ENCODE assay signal across 16 cellular contexts in genomic region chr14:89419973-89420482, GRCh38. TPM values are rescaled to one million over a fixed set of nuclear protein-coding genes. Genes with fewer than 3 reads are reported as not detected.
DNase-seq lines count a peak whose midpoint lies in the region; ATAC-seq and TF ChIP-seq lines count a peak whose summit lies in the region.
"Had no signal": no experiment of that assay in that cellular context is flagged by ENCODE, and none has a peak within 500 bp of the region (broad histone marks: within the 10 kb centered on the region; RNA-seq: fewer than 3 reads in every experiment).

No MANE protein-coding gene starts in this region.

- 95 to 96% methylated on average over 6 of the region's 6 CpGs for WGBS in GM23248 (ENCODE audit: low coverage in 1 of 2, low lambda C conversion rate in 2 of 2, missing lambda C conversion rate in 2 of 2), 2 experiments

- H3K4me1 ChIP-seq in BLaER1 (peaks cover 44% of the 10 kb centered on the region), GM23248 (ENCODE audit: insufficient read depth) (peaks cover 11% of the 10 kb centered on the region)
- H3K4me1 ChIP-seq in CD8-positive, alpha-beta T cell (ENCODE audit: insufficient read depth, low read length), result peaks cover 32% of the 10 kb centered on the region

- in situ Hi-C loops in GM23248 (cut with MboI), result loop anchor here (10.0 to 25.0 kb wide), 3 partner anchors 335 to 495 kb away; no protein-coding TSS in a partner anchor

- H4K20me1 ChIP-seq in BLaER1 (peaks cover 8% of the 10 kb centered on the region), GM23248 (ENCODE audit: insufficient read depth) (no peaks in the 10 kb centered on the region)

- no peaks in the 10 kb centered on the region for H3K9me3 Mint-ChIP-seq in CD8-positive, alpha-beta T cell
- H3K9me3 Mint-ChIP-seq: activated naive CD4-positive, alpha-beta T cell treated with anti-CD3 and anti-CD28 coated beads for 36 hours; mesothelial cell of epicardium had no signal

- H3K36me3 ChIP-seq in BLaER1 (peaks cover 19% of the 10 kb centered on the region), GM23248 (ENCODE audit: low read depth) (no peaks in the 10 kb centered on the region)
- no peaks in the 10 kb centered on the region for H3K36me3 ChIP-seq in CD8-positive, alpha-beta T cell (ENCODE audit: insufficient read depth, low read length)
- H3K36me3 ChIP-seq: BE2C had no signal

- peaks cover 66% of the 10 kb centered on the region for H3K4me1 Mint-ChIP-seq in CD8-positive, alpha-beta T cell (ENCODE audit: low read depth)
- H3K4me1 Mint-ChIP-seq in T-helper 17 cell, result peaks cover 29% of the 10 kb centered on the region

- ATAC-seq in CD8-positive, alpha-beta T cell, result no peak
- ATAC-seq in T-helper 17 cell, result no peak
- ATAC-seq: sciatic nerve had no signal

- no peak overlapping the region for H3K4me3 Mint-ChIP-seq in CD8-positive, alpha-beta T cell
- no peak overlapping the region for H3K4me3 Mint-ChIP-seq in T-helper 17 cell
- H3K4me3 Mint-ChIP-seq: activated naive CD4-positive, alpha-beta T cell treated with anti-CD3 and anti-CD28 coated beads for 36 hours; mesothelial cell of epicardium had no signal

- H2AFZ ChIP-seq in GM23248, result no peak overlapping the region

- H3K9ac ChIP-seq in BLaER1 (no peak overlapping the region), GM23248 (no peak overlapping the region)

- TF ChIP-seq CTCF in CD8-positive, alpha-beta T cell (IDR thresholded peaks at IDR 0.05), result no peak

- no peaks in the 10 kb centered on the region for H3K9me3 ChIP-seq in BLaER1
- H3K9me3 ChIP-seq in CD8-positive, alpha-beta T cell (ENCODE audit: low read length), result no peaks in the 10 kb centered on the region
- H3K9me3 ChIP-seq in T-helper 17 cell (ENCODE audit: control insufficient read depth, low read length, poor library complexity, severe bottlenecking), result peaks cover 2% of the 10 kb centered on the region
- H3K9me3 ChIP-seq in GM23248 (ENCODE audit: low read depth), result no peaks in the 10 kb centered on the region
- H3K9me3 ChIP-seq: BE2C, testis had no signal

- peak overlapping the region; percentile 49 for H3K27ac Mint-ChIP-seq in CD8-positive, alpha-beta T cell
- peak overlapping the region; percentile 66 for H3K27ac Mint-ChIP-seq in T-helper 17 cell
- H3K27ac Mint-ChIP-seq: activated naive CD4-positive, alpha-beta T cell treated with anti-CD3 and anti-CD28 coated beads for 36 hours; mesothelial cell of epicardium had no signal

- no peaks in the 10 kb centered on the region for H3K27me3 ChIP-seq in BLaER1
- H3K27me3 ChIP-seq in CD8-positive, alpha-beta T cell (ENCODE audit: insufficient read depth, low read length), result no peaks in the 10 kb centered on the region
- no peaks in the 10 kb centered on the region for H3K27me3 ChIP-seq in GM23248 (replicated peaks; ENCODE audit: insufficient read depth)
- H3K27me3 ChIP-seq: BE2C, testis had no signal

- H3K79me2 ChIP-seq in GM23248 (ENCODE audit: insufficient read depth), result peaks cover 4% of the 10 kb centered on the region; the same call in 1 of the 2 replicates

- H3K27me3 Mint-ChIP-seq in CD8-positive, alpha-beta T cell (ENCODE audit: low read depth), result no peaks in the 10 kb centered on the region
- no peaks in the 10 kb centered on the region for H3K27me3 Mint-ChIP-seq in T-helper 17 cell

- CTCF ChIA-PET in CD8-positive, alpha-beta T cell (lab: Charles Lee), result no interaction called here

- no peak for DNase-seq in CD8-positive, alpha-beta T cell
- DNase-seq in T-helper 17 cell, result no peak
- peak; percentile 45 for DNase-seq in mesenteric fat pad (ENCODE audit: low spot score)
- no peak for DNase-seq in GM23248
- DNase-seq in DMS79 treated with DMSO at 0.1 percent for 48 hours (lab: John Stamatoyannopoulos, UW), result no peak
- no peak for DNase-seq in NK-92 (lab: John Stamatoyannopoulos, UW; ENCODE audit: unreplicated experiment)
- DNase-seq: activated CD4-positive, CD25-positive, alpha-beta regulatory T cell; activated naive CD4-positive, alpha-beta T cell treated with anti-CD3 and anti-CD28 coated beads for 36 hours; BE2C; kidney; NCI-H2107; NK-92 treated with Interleukin-12 subunit alpha and Interleukin-12 subunit beta, amount 100 ng/mL, for 24 hours; testis had no signal

- peaks cover 14% of the 10 kb centered on the region for H3F3A ChIP-seq in GM23248 (ENCODE audit: insufficient read depth)

- H3K36me3 Mint-ChIP-seq in CD8-positive, alpha-beta T cell, result peaks cover 13% of the 10 kb centered on the region
- H3K36me3 Mint-ChIP-seq in T-helper 17 cell (ENCODE audit: low read depth), result no peaks in the 10 kb centered on the region
- H3K36me3 Mint-ChIP-seq: mesothelial cell of epicardium had no signal

- POLR2A ChIA-PET in CD8-positive, alpha-beta T cell (lab: Charles Lee), result no interaction called here

- H3K4me3 ChIP-seq in BLaER1 (no peak overlapping the region), GM23248 (no peak overlapping the region)
- H3K4me3 ChIP-seq in CD8-positive, alpha-beta T cell (ENCODE audit: low read depth, low read length), result no peak overlapping the region
- H3K4me3 ChIP-seq: testis had no signal

- H3K4me2 ChIP-seq in BLaER1 (no peak overlapping the region), GM23248 (ENCODE audit: unreplicated experiment) (no peak overlapping the region)

- intact Hi-C loops in CD8-positive, alpha-beta T cell (cut with DNase I, micrococcal nuclease), result loop anchor here (5.0 to 10.0 kb wide), 9 partner anchors 47 to 1425 kb away; partner anchors contain the start of genes CALM1 (in 1 of the 2), EML5 (in 1 of the 2) and GALC (in 1 of the 2)

- no peaks in the 10 kb centered on the region for H3K9me2 ChIP-seq in GM23248 (ENCODE audit: insufficient read depth)

- H3K27ac ChIP-seq in BLaER1 (peak overlapping the region; percentile 9; the same call in 1 of the 2 replicates), GM23248 (no peak overlapping the region)
- no peak overlapping the region for H3K27ac ChIP-seq in CD8-positive, alpha-beta T cell (ENCODE audit: low read depth, low read length)

RNA-seq across cellular contexts. Expression of gene FOXN3, which starts 3.0 kb away (rescaled TPM):
- 100 to 1,000 TPM; 134 to 139 TPM for total RNA-seq in CD8-positive, alpha-beta T cell
- total RNA-seq in T-helper 17 cell (100 to 1,000 TPM; 116 to 117 TPM), mesenteric fat pad (136 TPM)
- 15.9 and 18.6 TPM in 2 replicates for total RNA-seq in GM23248 (2014; rRNA removed; shearing (Covaris generic))
- 18.6 and 19.0 TPM in 2 replicates for polyA plus RNA-seq in GM23248 (2016; fragmentation: Nextera tagmentation; extraction: Ambion mirVana)
